Comparison of ENCODE assay signal across 8 cellular contexts in genomic region chr2:168470880-168471475, GRCh38. TPM values are rescaled to one million over a fixed set of nuclear protein-coding genes. Genes with fewer than 3 reads are reported as not detected.
A peak's percentile ranks its signal among the peaks of the same experiment; 100 is the strongest.
DNase-seq lines count a peak whose midpoint lies in the region; ATAC-seq and TF ChIP-seq lines count a peak whose summit lies in the region.

No MANE protein-coding gene starts in this region.

- peaks cover 5% of the 10 kb centered on the region for H3K36me3 Mint-ChIP-seq in mesothelial cell of epicardium

- H3K36me3 ChIP-seq in KOPT-K1 (ENCODE audit: insufficient read depth, low read length): no peaks in the 10 kb centered on the region; the same call in 1 of the 2 replicates

- peak overlapping the region; percentile 55 for H3K27ac ChIP-seq in KOPT-K1 (ENCODE audit: low read depth, low read length, poor library complexity, severe bottlenecking)

- no peaks in the 10 kb centered on the region for H3K9me3 ChIP-seq in KOPT-K1 (ENCODE audit: insufficient read depth, low read length, poor library complexity, severe bottlenecking)

- H3K9me3 Mint-ChIP-seq in mesothelial cell of epicardium: no peaks in the 10 kb centered on the region

- TF ChIP-seq CTCF in mesothelial cell of epicardium (IDR thresholded peaks at IDR 0.05; ENCODE audit: unreplicated experiment): no peak

- DNase-seq in mesothelial cell of epicardium (ENCODE audit: low spot score in 2 of 2, unreplicated experiment in 2 of 2) (no peak), NCI-H1417 treated with DMSO at 0.1 percent for 48 hours (lab: John Stamatoyannopoulos, UW) (no peak), 8988T (no peak), NCI-H2196 (lab: John Stamatoyannopoulos, UW; ENCODE audit: unreplicated experiment) (no peak)

- H3K27me3 Mint-ChIP-seq in mesothelial cell of epicardium (ENCODE audit: low read depth): no peaks in the 10 kb centered on the region

- peak overlapping the region; percentile 6 for H3K4me3 Mint-ChIP-seq in mesothelial cell of epicardium

- ATAC-seq in GM18520 (IDR thresholded peaks at IDR 0.05; ENCODE audit: unreplicated experiment) (peak; percentile 40), GM21528 (IDR thresholded peaks at IDR 0.05; ENCODE audit: low FRiP score, unreplicated experiment) (peak; percentile 45), esophagus mucosa (no peak)

- H3K27ac Mint-ChIP-seq in mesothelial cell of epicardium: peak overlapping the region; percentile 77

- peaks cover 77% of the 10 kb centered on the region for H3K4me1 Mint-ChIP-seq in mesothelial cell of epicardium

RNA-seq across cellular contexts. Expression of gene CERS6, which starts 14.9 kb away (rescaled TPM):
- total RNA-seq in mesothelial cell of epicardium (66.1 to 67.4 TPM (median 66.5 TPM) in 3 replicates), esophagus mucosa (14.8 TPM)
